In the genomic region with DNA sequence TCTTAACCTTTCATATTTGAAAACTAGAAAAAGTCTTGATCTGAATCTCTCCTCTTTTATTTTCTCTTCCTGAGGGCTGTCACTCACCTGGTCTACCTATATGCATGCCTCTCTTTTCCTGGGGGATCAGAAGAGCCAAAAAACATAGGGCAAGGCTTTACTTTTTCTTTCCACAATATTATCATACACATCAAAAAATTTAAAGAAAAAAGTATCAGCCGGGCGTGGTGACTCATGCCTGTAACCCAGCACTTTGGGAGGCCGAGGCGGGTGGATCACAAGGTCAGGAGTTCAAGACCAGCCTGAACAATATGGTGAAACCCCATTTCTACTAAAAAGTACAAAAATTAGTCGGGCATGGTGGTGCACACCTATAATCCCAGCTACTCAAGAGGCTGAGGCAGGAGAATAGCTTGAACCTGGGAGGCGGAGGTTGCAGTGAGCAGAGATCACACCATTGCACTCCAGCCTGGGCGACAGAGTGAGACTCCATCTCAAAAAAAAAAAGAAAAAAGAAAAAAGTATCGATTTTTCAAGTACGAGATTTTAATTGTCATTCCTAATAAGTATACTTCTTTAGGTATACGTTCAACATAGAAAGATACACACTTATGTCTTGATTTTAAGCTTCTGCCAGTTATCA, we compare ENCODE assay signal across 8 cellular contexts. TPM values are rescaled to one million over a fixed set of nuclear protein-coding genes. Genes with fewer than 3 reads are reported as not detected.
A peak's percentile ranks its signal among the peaks of the same experiment; 100 is the strongest.
DNase-seq lines count a peak whose midpoint lies in the region; ATAC-seq and TF ChIP-seq lines count a peak whose summit lies in the region.
"Not testable (repeated sequence)": the region's sequence is repeated elsewhere in the genome, so short reads cannot be mapped to it uniquely, and the experiment has no call there.

No MANE protein-coding gene starts in this region.

- not testable (repeated sequence) for ATAC-seq in T-cell (replicated peaks in 1 of 4)

- H3K36me3 Mint-ChIP-seq in T-cell; nephron progenitor cell (ENCODE audit: low read depth): not testable (repeated sequence)

- H3K4me3 Mint-ChIP-seq in T-cell (peak overlapping the region; percentile 39 to 94 (median 84)), nephron progenitor cell (peak overlapping the region; percentile 94)

- not testable (repeated sequence) for H3K27me3 ChIP-seq in dorsolateral prefrontal cortex; iPS-20b (ENCODE audit: insufficient read depth, low read length)

- DNase-seq in T-cell, dorsolateral prefrontal cortex, nephron progenitor cell: not testable (repeated sequence)
- DNase-seq in activated naive CD4-positive, alpha-beta T cell treated with Interleukin-2 at 50 U/mL for 16 hours, result peak; percentile 9
- DNase-seq in stimulated activated CD4-positive, alpha-beta T cell treated with anti-CD3 and anti-CD28 coated beads, Interleukin-4, amount 100 ng/mL, for 1 hour, result peak; percentile 12

- not testable (repeated sequence) for H3K4me3 ChIP-seq in HEK293 (ENCODE audit: low read depth, low read length)
- H3K4me3 ChIP-seq in dorsolateral prefrontal cortex (peak overlapping the region in 1 of 59 donors; percentile 71), iPS-20b (ENCODE audit: low read length) (peak overlapping the region; percentile 91)

- H3K4me1 ChIP-seq in HEK293 (ENCODE audit: control insufficient read depth, insufficient read depth, low read length), result peaks cover 14% of the 10 kb centered on the region
- H3K4me1 ChIP-seq in iPS-20b (ENCODE audit: insufficient read depth, low read length), result not testable (repeated sequence)

- H3K27ac ChIP-seq in 22Rv1 (peak overlapping the region; percentile 98), HEK293 (ENCODE audit: extremely low read depth, low read depth, low read length) (peak overlapping the region; percentile 95; the same call in 1 of the 2 replicates), dorsolateral prefrontal cortex (peak overlapping the region in 35 of 59 donors; percentile 86 to 99 (median 96))
- H3K27ac ChIP-seq in iPS-20b (ENCODE audit: low read length), result not testable (repeated sequence)

- H3K36me3 ChIP-seq in HEK293 (ENCODE audit: control insufficient read depth in 2 of 2, insufficient read depth in 1 of 2, low read length in 2 of 2); iPS-20b (ENCODE audit: insufficient read depth, low read depth, low read length): not testable (repeated sequence)

- intact Hi-C loops in dorsolateral prefrontal cortex (cut with DNase I), result loop anchor here in 1 of 2 donors (5.0 kb wide), 2 partner anchors 45 to 65 kb away; partner anchors contain the start of gene NME2

- H3K4me1 Mint-ChIP-seq in T-cell, result peaks cover 31 to 40% (median 37%) of the 10 kb centered on the region in 3 donors
- H3K4me1 Mint-ChIP-seq in nephron progenitor cell, result peaks cover 40% of the 10 kb centered on the region

- not testable (repeated sequence) for H3K9me3 ChIP-seq in HEK293 (ENCODE audit: control insufficient read depth, insufficient read depth, low read depth, low read length); iPS-20b (ENCODE audit: insufficient read depth, low read depth, low read length)

- CTCF ChIA-PET in HEK293 (lab: Yijun Ruan, JAX), result interaction anchor here (0.6 to 1.7 kb wide), 5 partner anchors 31 to 1430 kb away, joined by 3 to 9 read pairs (median 5); partner anchors contain the start of gene NME1
- CTCF ChIA-PET in T-cell (lab: Charles Lee), result interaction anchor here (0.7 to 1.0 kb wide), 3 partner anchors 17 to 125 kb away, joined by 3 to 6 read pairs (median 4); partner anchors contain the start of gene NME1 (in 1 of the 2)

- peak overlapping the region; percentile 92; the same call in 1 of the 2 replicates for H3K9ac ChIP-seq in iPS-20b (ENCODE audit: low read depth, low read length)

- TF ChIP-seq CTCF in 22Rv1 (IDR thresholded peaks at IDR 0.05); HEK293 (tag by site-specific recombination; IDR thresholded peaks at IDR 0.05); dorsolateral prefrontal cortex (IDR thresholded peaks at IDR 0.05 in 54 of 56, conservative IDR thresholded peaks at IDR 0.05 in 2 of 56; ENCODE audit: low read depth in 1 of 56, partially characterized antibody in 56 of 56); nephron progenitor cell (IDR thresholded peaks at IDR 0.05): not testable (repeated sequence)

- peak overlapping the region; percentile 41 to 98 for H3K27ac Mint-ChIP-seq in T-cell
- not testable (repeated sequence) for H3K27ac Mint-ChIP-seq in nephron progenitor cell

- H3K9me3 Mint-ChIP-seq in T-cell, nephron progenitor cell: not testable (repeated sequence)

- H3K27me3 Mint-ChIP-seq in T-cell; nephron progenitor cell (ENCODE audit: low read depth, poor library complexity): not testable (repeated sequence)

- POLR2A ChIA-PET in HEK293 (lab: Yijun Ruan, JAX) (interaction anchor here (1.8 to 2.7 kb wide), 2 partner anchors 31 to 139 kb away, joined by 5 to 23 read pairs; partner anchors contain the start of gene NME1), T-cell (lab: Charles Lee) (interaction anchor here in 1 of 2 donors (0.7 kb wide), 1 partner anchor 597 kb away, joined by 4 read pairs; no protein-coding TSS in a partner anchor)

TF ChIP-seq in HEK293, 187 proteins besides CTCF, POLR2A, EP300 and RAD21:
- TF ChIP-seq PRDM1 (tag by site-specific recombination; IDR thresholded peaks at IDR 0.05) (peak; percentile 18), ZNF335 (tag by site-specific recombination; conservative IDR thresholded peaks at IDR 0.05) (peak; percentile 47; the same call in 1 of the 2 replicates), ZSCAN18 (tag by site-specific recombination; IDR thresholded peaks at IDR 0.05) (0 out of 2 replicates have a peak, but pooled peaks have one; percentile 30)

RNA-seq across cellular contexts. Expression of gene SPAG9, which starts 1.9 kb away (rescaled TPM):
- 10 to 100 TPM; 48.9 to 61.8 (median 51.9) TPM for total RNA-seq in T-cell
- total RNA-seq in dorsolateral prefrontal cortex, result 100 to 1,000 TPM; 177 to 522 (median 260) TPM

RNA-seq across cellular contexts. Expression of gene NME1, which starts 30.8 kb away (rescaled TPM):
- total RNA-seq in T-cell (10 to 100 TPM; 17.7 to 28.0 (median 22.1) TPM), dorsolateral prefrontal cortex (100 to 1,000 TPM in 28 of 120 experiments, 10 to 100 TPM in 92; 27.3 to 129 (median 82.4) TPM)

RNA-seq across cellular contexts. Expression of gene NME2, which starts 43.6 kb away (rescaled TPM):
- total RNA-seq in T-cell, result 100 to 1,000 TPM; 162 to 290 (median 201) TPM
- total RNA-seq in dorsolateral prefrontal cortex, result 100 to 1,000 TPM in 119 of 120 experiments, 10 to 100 TPM in 1; 99.4 to 250 (median 169) TPM
